ENCODE assay signal across 23 cellular contexts in genomic region chrX:129161108-129161507, GRCh38.
DNase-seq lines count a peak whose midpoint lies in the region; ATAC-seq, FAIRE-seq and TF ChIP-seq lines count a peak whose summit lies in the region.
"Had no signal": no experiment of that assay in that cellular context is flagged by ENCODE, and none has a peak within 500 bp of the region (broad histone marks: within the 10 kb centered on the region; RNA-seq: fewer than 3 reads in every experiment).

No MANE protein-coding gene starts in this region.

- H2AFZ ChIP-seq in HepG2 (ENCODE audit: low read length) (no peak overlapping the region), OCI-LY7 (ENCODE audit: low read length) (no peak overlapping the region)

- CTCF ChIA-PET in HepG2 (lab: Yijun Ruan, JAX; ENCODE audit: low intra/inter-chr PET ratio, low total read pairs), result no interaction called here
- CTCF ChIA-PET in OCI-LY7 (lab: Charles Lee; ENCODE audit: unreplicated experiment), result no interaction called here
- CTCF ChIA-PET in activated CD8-positive, alpha-beta T cell treated with anti-CD3 and anti-CD28 coated beads, Interleukin-2, amount 10 ng/mL, durations not matched to agents 7 days and 5 days (lab: Charles Lee), result no interaction called here

- H3K4me3 ChIP-seq in HepG2 (replicated peaks in 1 of 3; ENCODE audit: insufficient read depth in 1 of 3, low read depth in 2 of 3, low read length in 3 of 3), result no peak overlapping the region
- no peak overlapping the region for H3K4me3 ChIP-seq in right lobe of liver
- H3K4me3 ChIP-seq in OCI-LY7 (ENCODE audit: low read depth, low read length, poor library complexity, severe bottlenecking), result no peak overlapping the region
- no peak overlapping the region for H3K4me3 ChIP-seq in epithelial cell of proximal tubule (ENCODE audit: low read depth, low read length)
- H3K4me3 ChIP-seq: HAP-1, SJSA1 had no signal

- peaks cover 5% of the 10 kb centered on the region for H3K9me3 Mint-ChIP-seq in type B pancreatic cell
- no peaks in the 10 kb centered on the region for H3K9me3 Mint-ChIP-seq in activated CD8-positive, alpha-beta T cell treated with anti-CD3 and anti-CD28 coated beads, Interleukin-2, amount 10 ng/mL, durations not matched to agents 7 days and 5 days (ENCODE audit: insufficient read depth)
- no peaks in the 10 kb centered on the region for H3K9me3 Mint-ChIP-seq in activated CD4-positive, alpha-beta T cell treated with anti-CD3 and anti-CD28 coated beads, Interleukin-2, amount 10 ng/mL, durations not matched to agents 24 days and 14 days
- H3K9me3 Mint-ChIP-seq: T-helper 1 cell treated with Interleukin-12 subunit alpha and Interleukin-12 subunit beta and Interleukin-4 antibody, amounts not matched to agents 30 μg/mL and 1 μg/mL, for 36 hours had no signal

- TF ChIP-seq RAD21 in HepG2 (CRISPR knock-in tag; IDR thresholded peaks at IDR 0.05), result no peak

- H3K4me3 Mint-ChIP-seq in type B pancreatic cell, result no peak overlapping the region
- no peak overlapping the region for H3K4me3 Mint-ChIP-seq in activated CD8-positive, alpha-beta T cell treated with anti-CD3 and anti-CD28 coated beads, Interleukin-2, amount 10 ng/mL, durations not matched to agents 7 days and 5 days
- H3K4me3 Mint-ChIP-seq in activated CD4-positive, alpha-beta T cell treated with anti-CD3 and anti-CD28 coated beads, Interleukin-2, amount 10 ng/mL, durations not matched to agents 24 days and 14 days, result no peak overlapping the region
- H3K4me3 Mint-ChIP-seq: CD4-positive, CD25-positive, alpha-beta regulatory T cell; T-helper 1 cell treated with Interleukin-12 subunit alpha and Interleukin-12 subunit beta and Interleukin-4 antibody, amounts not matched to agents 30 μg/mL and 1 μg/mL, for 36 hours had no signal

- no peak overlapping the region for H3K4me2 ChIP-seq in HepG2 (ENCODE audit: low read depth, low read length)
- H3K4me2 ChIP-seq in OCI-LY7 (ENCODE audit: low read length), result no peak overlapping the region

- no peaks in the 10 kb centered on the region for H3K4me1 Mint-ChIP-seq in type B pancreatic cell (ENCODE audit: unreplicated experiment)
- no peaks in the 10 kb centered on the region for H3K4me1 Mint-ChIP-seq in activated CD8-positive, alpha-beta T cell treated with anti-CD3 and anti-CD28 coated beads, Interleukin-2, amount 10 ng/mL, durations not matched to agents 7 days and 5 days (ENCODE audit: low read depth)
- H3K4me1 Mint-ChIP-seq in activated CD4-positive, alpha-beta T cell treated with anti-CD3 and anti-CD28 coated beads, Interleukin-2, amount 10 ng/mL, durations not matched to agents 24 days and 14 days, result no peaks in the 10 kb centered on the region
- H3K4me1 Mint-ChIP-seq: CD4-positive, CD25-positive, alpha-beta regulatory T cell had no signal

- no peak overlapping the region for H3K27ac ChIP-seq in HepG2 (ENCODE audit: extremely low read length, insufficient read depth, low read length)
- no peak overlapping the region for H3K27ac ChIP-seq in right lobe of liver
- H3K27ac ChIP-seq in OCI-LY7 (ENCODE audit: low read depth, low read length, poor library complexity, severe bottlenecking), result no peak overlapping the region
- H3K27ac ChIP-seq: HL-60, SJSA1 had no signal

- no peak for TF ChIP-seq POLR2A in HepG2 (IDR thresholded peaks at IDR 0.05; ENCODE audit: insufficient read depth in 1 of 2, low read depth in 2 of 2, low read length in 2 of 2)
- TF ChIP-seq POLR2A in right lobe of liver (IDR thresholded peaks at IDR 0.05), result no peak

- no peaks in the 10 kb centered on the region for H3K9me3 ChIP-seq in HepG2 (ENCODE audit: low read length)
- H3K9me3 ChIP-seq in right lobe of liver, result no peaks in the 10 kb centered on the region
- H3K9me3 ChIP-seq in OCI-LY7 (ENCODE audit: low read length), result no peaks in the 10 kb centered on the region
- H3K9me3 ChIP-seq: HAP-1, SJSA1 had no signal

- H3K27ac Mint-ChIP-seq in type B pancreatic cell, result no peak overlapping the region
- H3K27ac Mint-ChIP-seq in activated CD8-positive, alpha-beta T cell treated with anti-CD3 and anti-CD28 coated beads, Interleukin-2, amount 10 ng/mL, durations not matched to agents 7 days and 5 days, result no peak overlapping the region
- no peak overlapping the region for H3K27ac Mint-ChIP-seq in activated CD4-positive, alpha-beta T cell treated with anti-CD3 and anti-CD28 coated beads, Interleukin-2, amount 10 ng/mL, durations not matched to agents 24 days and 14 days
- H3K27ac Mint-ChIP-seq: CD4-positive, CD25-positive, alpha-beta regulatory T cell; T-helper 1 cell treated with Interleukin-12 subunit alpha and Interleukin-12 subunit beta and Interleukin-4 antibody, amounts not matched to agents 30 μg/mL and 1 μg/mL, for 36 hours had no signal

- H3K36me3 ChIP-seq in HepG2 (replicated peaks in 1 of 2; ENCODE audit: control insufficient read depth in 1 of 2, insufficient read depth in 2 of 2, low read length in 2 of 2) (no peaks in the 10 kb centered on the region), right lobe of liver (no peaks in the 10 kb centered on the region), OCI-LY7 (ENCODE audit: insufficient read depth, low read length) (no peaks in the 10 kb centered on the region)
- H3K36me3 ChIP-seq: HAP-1, SJSA1 had no signal

- H3K4me1 ChIP-seq in HepG2 (ENCODE audit: insufficient read depth, low read length) (no peaks in the 10 kb centered on the region), right lobe of liver (no peaks in the 10 kb centered on the region), OCI-LY7 (ENCODE audit: insufficient read depth, low read length, poor library complexity, severe bottlenecking) (no peaks in the 10 kb centered on the region)
- H3K4me1 ChIP-seq: HAP-1, SJSA1 had no signal

- no peak overlapping the region for H3K9ac ChIP-seq in HepG2 (ENCODE audit: insufficient read depth, low read depth, low read length)

- H3K79me2 ChIP-seq in HepG2 (ENCODE audit: insufficient read depth, low read length) (no peaks in the 10 kb centered on the region), OCI-LY7 (ENCODE audit: insufficient read depth, low read depth, low read length) (no peaks in the 10 kb centered on the region)

- no peak for FAIRE-seq in HepG2 (lab: Jason Lieb, UNC)
- FAIRE-seq: A204.1, G401.6, GM18507 had no signal

- in situ Hi-C loops in HepG2 (cut with HindIII; ENCODE audit: extremely low pct_ligation_motif_present, low pct_unique_long_range_greater_than_20kb), result no loop called here

- POLR2A ChIA-PET in HepG2 (lab: Yijun Ruan, JAX) (no interaction called here), OCI-LY7 (lab: Charles Lee) (no interaction called here)
- POLR2A ChIA-PET in activated CD8-positive, alpha-beta T cell treated with anti-CD3 and anti-CD28 coated beads, Interleukin-2, amount 10 ng/mL, durations not matched to agents 7 days and 5 days (lab: Charles Lee), result no interaction called here

- no peaks in the 10 kb centered on the region for H3K9me2 ChIP-seq in OCI-LY7 (ENCODE audit: insufficient read depth, low read length)

- DNase-seq in HepG2 (ENCODE audit: low spot score), result peak; percentile 5
- no peak for DNase-seq in right lobe of liver
- DNase-seq in OCI-LY7 (ENCODE audit: low spot score), result no peak
- no peak for DNase-seq in epithelial cell of proximal tubule (ENCODE audit: low read depth)
- no peak for DNase-seq in type B pancreatic cell (ENCODE audit: extremely low spot score, unreplicated experiment)
- no peak for DNase-seq in activated CD8-positive, alpha-beta T cell treated with anti-CD3 and anti-CD28 coated beads, Interleukin-2, amount 10 ng/mL, durations not matched to agents 7 days and 5 days
- DNase-seq in activated CD4-positive, alpha-beta T cell treated with anti-CD3 and anti-CD28 coated beads, Interleukin-2, amount 10 ng/mL, durations not matched to agents 24 days and 14 days, result no peak
- no peak for DNase-seq in AG08396 (ENCODE audit: low spot score)
- DNase-seq: CD4-positive, CD25-positive, alpha-beta regulatory T cell; KG1; NCI-H1092 treated with DMSO at 0.1 percent for 48 hours; NCI-H146; NCI-H2029; NCI-H2171 treated with DMSO at 0.1 percent for 48 hours; NCI-H446; NCI-H526 treated with DMSO at 0.1 percent for 48 hours had no signal

- no peaks in the 10 kb centered on the region for H3K27me3 Mint-ChIP-seq in type B pancreatic cell
- H3K27me3 Mint-ChIP-seq in activated CD8-positive, alpha-beta T cell treated with anti-CD3 and anti-CD28 coated beads, Interleukin-2, amount 10 ng/mL, durations not matched to agents 7 days and 5 days (ENCODE audit: low read depth), result no peaks in the 10 kb centered on the region
- H3K27me3 Mint-ChIP-seq in activated CD4-positive, alpha-beta T cell treated with anti-CD3 and anti-CD28 coated beads, Interleukin-2, amount 10 ng/mL, durations not matched to agents 24 days and 14 days, result no peaks in the 10 kb centered on the region
- H3K27me3 Mint-ChIP-seq: CD4-positive, CD25-positive, alpha-beta regulatory T cell had no signal

- no peak for TF ChIP-seq CTCF in HepG2 (CRISPR knock-in tag; IDR thresholded peaks at IDR 0.05)
- TF ChIP-seq CTCF in right lobe of liver (IDR thresholded peaks at IDR 0.05), result no peak
- 0 out of 2 replicates have a peak, but pooled peaks have one; percentile 13 for TF ChIP-seq CTCF in OCI-LY7 (conservative IDR thresholded peaks at IDR 0.05; ENCODE audit: low read length)
- TF ChIP-seq CTCF in epithelial cell of proximal tubule (conservative IDR thresholded peaks at IDR 0.05; ENCODE audit: low read depth, low read length), result peak; percentile 32
- peak; percentile 25 for TF ChIP-seq CTCF in type B pancreatic cell (conservative IDR thresholded peaks at IDR 0.05)

- H4K20me1 ChIP-seq in HepG2 (ENCODE audit: insufficient read depth, low read length), result no peaks in the 10 kb centered on the region
- H4K20me1 ChIP-seq in OCI-LY7 (ENCODE audit: insufficient read depth, low read length), result no peaks in the 10 kb centered on the region

- TF ChIP-seq EP300 in HepG2 (IDR thresholded peaks at IDR 0.05; ENCODE audit: low read depth in 2 of 2, low read length in 2 of 2) (no peak), HepG2 (CRISPR knock-in tag; IDR thresholded peaks at IDR 0.05; ENCODE audit: borderline replicate concordance) (no peak)

- no peaks in the 10 kb centered on the region for H3K36me3 Mint-ChIP-seq in type B pancreatic cell
- H3K36me3 Mint-ChIP-seq in activated CD8-positive, alpha-beta T cell treated with anti-CD3 and anti-CD28 coated beads, Interleukin-2, amount 10 ng/mL, durations not matched to agents 7 days and 5 days (ENCODE audit: low read depth), result no peaks in the 10 kb centered on the region
- H3K36me3 Mint-ChIP-seq in activated CD4-positive, alpha-beta T cell treated with anti-CD3 and anti-CD28 coated beads, Interleukin-2, amount 10 ng/mL, durations not matched to agents 24 days and 14 days (ENCODE audit: low read depth), result no peaks in the 10 kb centered on the region
- H3K36me3 Mint-ChIP-seq: CD4-positive, CD25-positive, alpha-beta regulatory T cell had no signal

- ATAC-seq in HepG2, result no peak
- no peak for ATAC-seq in right lobe of liver
- no peak for ATAC-seq in activated CD8-positive, alpha-beta T cell treated with anti-CD3 and anti-CD28 coated beads, Interleukin-2, amount 10 ng/mL, durations not matched to agents 7 days and 5 days

- no peaks in the 10 kb centered on the region for H3K27me3 ChIP-seq in HepG2 (ENCODE audit: control insufficient read depth in 1 of 2, insufficient read depth in 2 of 2, low read length in 2 of 2)
- no peaks in the 10 kb centered on the region for H3K27me3 ChIP-seq in right lobe of liver
- H3K27me3 ChIP-seq: SJSA1 had no signal

- BruUV-seq in HepG2 (replicated peaks; lab: Mats Ljungman, UMichigan), result no TSS peak
- BruUV-seq in OCI-LY7 (replicated peaks; lab: Mats Ljungman, UMichigan), result no TSS peak

- intact Hi-C loops in HepG2 (cut with micrococcal nuclease; ENCODE audit: unreplicated experiment), result no loop called here
- intact Hi-C loops in right lobe of liver (cut with DNase I), result no loop called here
- intact Hi-C loops in OCI-LY7 (cut with micrococcal nuclease; ENCODE audit: unreplicated experiment), result no loop called here
- intact Hi-C loops in activated CD4-positive, alpha-beta T cell treated with anti-CD3 and anti-CD28 coated beads, Interleukin-2, amount 10 ng/mL, durations not matched to agents 24 days and 14 days (cut with micrococcal nuclease), result no loop called here

Comparison
In these comparisons a context has a peak if more than half of its experiments do, and no peak if none do; other contexts are left out.
1. CTCF ChIP-seq: peak in OCI-LY7 (single experiment), epithelial cell of proximal tubule (single experiment) and type B pancreatic cell (single experiment); none in HepG2 (single experiment) and right lobe of liver (0 of 4).